8 cellular contexts compared by ENCODE assay signal in the genomic region with DNA sequence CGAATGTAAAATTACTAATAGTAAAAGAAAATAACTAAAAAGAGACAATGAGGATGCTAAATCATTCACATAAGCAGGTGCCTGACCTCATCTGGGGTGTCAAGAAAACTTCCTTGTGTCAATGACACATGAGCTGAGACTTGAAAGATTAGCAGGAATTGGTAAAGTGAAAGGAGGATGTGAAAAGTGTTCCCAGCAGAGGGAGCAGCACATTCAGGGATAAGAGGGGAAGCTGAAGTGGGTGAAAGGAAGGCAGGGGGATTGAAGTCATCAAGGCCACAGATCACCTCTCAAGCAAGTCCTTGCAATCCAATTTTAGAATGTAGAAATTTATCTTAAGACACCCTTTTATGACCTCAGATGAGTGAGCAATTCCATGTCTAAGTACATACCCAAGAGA.
A peak's percentile ranks its signal among the peaks of the same experiment; 100 is the strongest.
DNase-seq lines count a peak whose midpoint lies in the region; ATAC-seq and TF ChIP-seq lines count a peak whose summit lies in the region.

No MANE protein-coding gene starts in this region.

- H3K9me3 Mint-ChIP-seq in brain, result peaks cover 0 to 2% (median 0%) of the 10 kb centered on the region in 5 experiments
- H3K9me3 Mint-ChIP-seq in CD4-positive, alpha-beta memory T cell, result no peaks in the 10 kb centered on the region

- H3K4me1 ChIP-seq in lower lobe of right lung, result no peaks in the 10 kb centered on the region
- H3K4me1 ChIP-seq in CD4-positive, alpha-beta memory T cell (ENCODE audit: insufficient read depth, low read length), result no peaks in the 10 kb centered on the region

- POLR2A ChIA-PET in CD4-positive, alpha-beta memory T cell (lab: Charles Lee; ENCODE audit: partially characterized antibody), result no interaction called here

- no peaks in the 10 kb centered on the region for H3K27me3 ChIP-seq in lower lobe of right lung (ENCODE audit: low read depth)
- no peaks in the 10 kb centered on the region for H3K27me3 ChIP-seq in CD4-positive, alpha-beta memory T cell (ENCODE audit: insufficient read depth, low read length)

- CTCF ChIA-PET in CD4-positive, alpha-beta memory T cell (lab: Charles Lee; ENCODE audit: partially characterized antibody), result no interaction called here

- H3K36me3 Mint-ChIP-seq in brain, result no peaks in the 10 kb centered on the region
- H3K36me3 Mint-ChIP-seq in CD4-positive, alpha-beta memory T cell, result no peaks in the 10 kb centered on the region

- DNase-seq in EL (peak; percentile 46), NCI-H1105 treated with DMSO at 0.1 percent for 48 hours (lab: John Stamatoyannopoulos, UW) (peak; percentile 71), lower lobe of right lung (no peak), AG20443 (ENCODE audit: low spot score) (no peak), 8988T (no peak), cortex of kidney (lab: John Stamatoyannopoulos, UW) (no peak)
- DNase-seq in CD4-positive, alpha-beta memory T cell, result no peak

- no peak overlapping the region for H3K27ac ChIP-seq in lower lobe of right lung
- no peak overlapping the region for H3K27ac ChIP-seq in CD4-positive, alpha-beta memory T cell (ENCODE audit: low read depth, low read length)

- intact Hi-C loops in lower lobe of right lung (cut with DNase I), result no loop called here
- intact Hi-C loops in CD4-positive, alpha-beta memory T cell (cut with micrococcal nuclease), result no loop called here

- H3K4me3 Mint-ChIP-seq in brain, result no peak overlapping the region
- no peak overlapping the region for H3K4me3 Mint-ChIP-seq in CD4-positive, alpha-beta memory T cell

- no peak overlapping the region for H3K27ac Mint-ChIP-seq in brain
- no peak overlapping the region for H3K27ac Mint-ChIP-seq in CD4-positive, alpha-beta memory T cell

- ATAC-seq in lower lobe of right lung, result peak; percentile 60 to 83

- no peaks in the 10 kb centered on the region for H3K27me3 Mint-ChIP-seq in brain
- peaks cover 1 to 2% of the 10 kb centered on the region in 2 donors for H3K27me3 Mint-ChIP-seq in CD4-positive, alpha-beta memory T cell

- H3K4me1 Mint-ChIP-seq in brain, result peaks cover 4% of the 10 kb centered on the region
- no peaks in the 10 kb centered on the region for H3K4me1 Mint-ChIP-seq in CD4-positive, alpha-beta memory T cell

- no peaks in the 10 kb centered on the region for H3K36me3 ChIP-seq in lower lobe of right lung
- no peaks in the 10 kb centered on the region for H3K36me3 ChIP-seq in CD4-positive, alpha-beta memory T cell (ENCODE audit: insufficient read depth, low read length)

- H3K9me3 ChIP-seq in lower lobe of right lung, result no peaks in the 10 kb centered on the region
- H3K9me3 ChIP-seq in CD4-positive, alpha-beta memory T cell (ENCODE audit: control insufficient read depth in 1 of 2, low read length in 2 of 2), result no peaks in the 10 kb centered on the region

- H3K4me3 ChIP-seq in lower lobe of right lung, result no peak overlapping the region
- H3K4me3 ChIP-seq in CD4-positive, alpha-beta memory T cell (ENCODE audit: low read length in 2 of 2), result no peak overlapping the region

- TF ChIP-seq CTCF in brain (conservative IDR thresholded peaks at IDR 0.05) (peak; percentile 72 to 75), lower lobe of right lung (IDR thresholded peaks at IDR 0.05) (peak; percentile 37)

Comparison
In these comparisons a context has a peak if more than half of its experiments do, and no peak if none do; other contexts are left out.
1. DNase-seq: peak in EL (single experiment) and NCI-H1105 treated with DMSO at 0.1 percent for 48 hours (single experiment); none in lower lobe of right lung (single experiment), AG20443 (single experiment), 8988T (single experiment), cortex of kidney (single experiment) and CD4-positive, alpha-beta memory T cell (0 of 5).